Comparison of ENCODE assay signal across 26 cellular contexts in genomic region chr3:185187391-185187790, GRCh38. TPM values are rescaled to one million over a fixed set of nuclear protein-coding genes. Genes with fewer than 3 reads are reported as not detected.
"Had no signal": no experiment of that assay in that cellular context is flagged by ENCODE, and none has a peak within 500 bp of the region (broad histone marks: within the 10 kb centered on the region; RNA-seq: fewer than 3 reads in every experiment).

No MANE protein-coding gene starts in this region.

- H3K36me3 ChIP-seq: neural progenitor cell, thyroid gland, vagina had no signal

- H3K4me1 ChIP-seq: esophagus muscularis mucosa, heart right ventricle, left lung, neural progenitor cell, psoas muscle, sigmoid colon, stomach, thyroid gland, vagina had no signal

- H3K9ac ChIP-seq: neural progenitor cell had no signal

- DNase-seq: dermis blood vessel endothelial cell; effector memory CD4-positive, alpha-beta T cell; glutamatergic neuron; heart right ventricle; hippocampal formation; left cardiac atrium; left lung; mesenchymal stem cell; naive thymus-derived CD4-positive, alpha-beta T cell; nucleus accumbens; posterior cingulate gyrus; psoas muscle; right cardiac atrium; sigmoid colon; stimulated activated CD4-positive, alpha-beta T cell treated with anti-CD3 and anti-CD28 coated beads, Interleukin-2, amount 100 ng/mL, for 24 hours; stimulated activated CD4-positive, alpha-beta T cell treated with anti-CD3 and anti-CD28 coated beads, Interleukin-4, amount 100 ng/mL, for 24 hours; stimulated activated naive CD4-positive, alpha-beta T cell treated with Interleukin-2 at 50 U/mL for 16 hours; stomach; thyroid gland; trophoblast cell had no signal

- H3K4me2 ChIP-seq: neural progenitor cell had no signal

- H3K4me3 ChIP-seq: coronary artery, esophagus muscularis mucosa, heart right ventricle, left lung, neural progenitor cell, psoas muscle, sigmoid colon, stomach, thyroid gland, vagina had no signal

- H3K27ac ChIP-seq: coronary artery, esophagus muscularis mucosa, heart right ventricle, left lung, neural progenitor cell, psoas muscle, sigmoid colon, stomach, thyroid gland, vagina had no signal

- H2AFZ ChIP-seq: neural progenitor cell had no signal

- H3K9me3 ChIP-seq: esophagus muscularis mucosa, heart right ventricle, left lung, psoas muscle, sigmoid colon, stomach, thyroid gland, vagina had no signal

- H3K27me3 ChIP-seq: esophagus muscularis mucosa, heart right ventricle, left lung, neural progenitor cell, sigmoid colon, stomach, thyroid gland, vagina had no signal

- FAIRE-seq: endothelial cell of umbilical vein, islet of Langerhans had no signal

RNA-seq across cellular contexts. Expression of gene C3orf70, which starts 34.5 kb away (rescaled TPM):
- polyA plus RNA-seq: naive thymus-derived CD4-positive, alpha-beta T cell had no signal
